Comparison of ENCODE assay signal across 8 cellular contexts in the genomic region with DNA sequence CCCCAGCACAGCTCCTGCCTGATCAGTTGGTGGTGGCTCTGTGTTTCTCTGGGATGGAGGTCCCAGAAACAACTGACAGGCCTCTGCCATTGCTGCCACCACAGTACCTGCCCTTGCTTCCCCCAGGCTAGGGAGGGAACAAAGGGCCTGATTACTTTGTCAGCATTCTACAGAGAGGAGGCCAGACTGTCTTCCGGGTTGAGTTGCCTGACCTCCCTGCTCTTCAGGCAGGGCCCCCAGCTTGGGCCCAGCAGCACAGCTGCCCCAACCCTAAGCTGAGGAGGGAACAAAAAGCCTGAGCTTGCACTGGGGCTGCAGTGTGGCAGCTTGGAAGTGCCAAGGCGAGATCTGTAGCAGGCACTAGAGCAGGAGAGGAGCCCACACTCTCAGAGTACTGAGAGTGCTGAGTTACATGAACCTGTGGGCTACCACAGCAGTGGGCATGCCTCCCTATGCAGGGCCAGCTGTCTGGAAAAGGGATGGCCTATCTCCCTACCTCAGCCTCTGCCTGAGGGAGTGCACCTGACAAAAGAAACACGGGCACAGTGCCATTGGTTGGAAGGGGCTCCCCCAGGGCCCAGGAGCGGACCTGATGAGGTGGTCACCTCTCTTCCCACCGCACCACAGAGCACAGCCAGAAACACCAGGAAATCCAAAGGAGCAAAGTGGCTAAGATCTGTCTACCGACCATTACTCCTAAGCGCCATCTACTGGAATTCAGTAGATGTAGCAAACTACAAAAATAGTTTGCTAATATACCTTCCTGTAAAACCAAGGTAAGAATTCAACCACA. TPM values are rescaled to one million over a fixed set of nuclear protein-coding genes. Genes with fewer than 3 reads are reported as not detected.
DNase-seq lines count a peak whose midpoint lies in the region; TF ChIP-seq lines count a peak whose summit lies in the region.

No MANE protein-coding gene starts in this region.

- H3K4me3 ChIP-seq in HFF-Myc (replicated peaks; ENCODE audit: low read depth, low read length) (no peak overlapping the region), dorsolateral prefrontal cortex (no peak overlapping the region)

- no peak overlapping the region for H3K27ac ChIP-seq in dorsolateral prefrontal cortex

- TF ChIP-seq CTCF in HFF-Myc (IDR thresholded peaks at IDR 0.05; ENCODE audit: low read depth, low read length, missing control alignments) (peak; percentile 60), dorsolateral prefrontal cortex (IDR thresholded peaks at IDR 0.05 in 54 of 56, conservative IDR thresholded peaks at IDR 0.05 in 2 of 56; ENCODE audit: low read depth in 1 of 56, partially characterized antibody in 56 of 56) (peak in 22 of 56 donors; percentile 9 to 40 (median 20))

- DNase-seq in Daoy (ENCODE audit: low read depth) = peak; percentile 13
- no peak for DNase-seq in HFF-Myc (ENCODE audit: extremely low read depth, low read depth)
- peak; percentile 46 for DNase-seq in SK-MEL-5 (ENCODE audit: low read depth, low spot score)
- peak; percentile 18 for DNase-seq in hepatic stellate cell (ENCODE audit: low spot score)
- DNase-seq in dorsolateral prefrontal cortex = no peak
- no peak for DNase-seq in globus pallidus (ENCODE audit: low spot score)
- no peak for DNase-seq in NK-92 (lab: John Stamatoyannopoulos, UW; ENCODE audit: unreplicated experiment)
- no peak for DNase-seq in anterior cingulate cortex (lab: John Stamatoyannopoulos, UW)

- in situ Hi-C loops in SK-MEL-5 (cut with HindIII; ENCODE audit: low pct_unique_long_range_greater_than_20kb, low sequenced_read_pairs) = no loop called here

- intact Hi-C loops in dorsolateral prefrontal cortex (cut with DNase I) = no loop called here

- H3K27me3 ChIP-seq in dorsolateral prefrontal cortex = no peaks in the 10 kb centered on the region

RNA-seq across cellular contexts. Expression of a gene that starts 24.4 kb away (rescaled TPM):
- 11.1 and 20.9 TPM in 2 replicates for total RNA-seq in Daoy (2014; rRNA removed; shearing (Covaris generic))
- 34.9 and 39.0 TPM in 2 replicates for total RNA-seq in SK-MEL-5 (2014; rRNA removed; shearing (Covaris generic))
- polyA plus RNA-seq in SK-MEL-5 (2015; cell fraction: cytosol; rRNA removed) = 35.5 and 48.1 TPM in 2 replicates
- 18.6 and 37.3 TPM in 2 replicates for polyA plus RNA-seq in SK-MEL-5 (2015; cell fraction: nucleus; rRNA removed)
- total RNA-seq in dorsolateral prefrontal cortex = 1 to 10 TPM; 1.8 to 9.1 (median 4.0) TPM

RNA-seq across cellular contexts. Expression of a gene that starts 42.9 kb away (rescaled TPM):
- total RNA-seq in Daoy (2014; rRNA removed; shearing (Covaris generic)) = 22.7 and 40.5 TPM in 2 replicates
- total RNA-seq in SK-MEL-5 (2014; rRNA removed; shearing (Covaris generic)) = 36.0 and 36.4 TPM in 2 replicates
- polyA plus RNA-seq in SK-MEL-5 (2015; cell fraction: cytosol; rRNA removed) = 22.8 and 26.2 TPM in 2 replicates
- polyA plus RNA-seq in SK-MEL-5 (2015; cell fraction: nucleus; rRNA removed) = 27.9 and 33.4 TPM in 2 replicates
- total RNA-seq in dorsolateral prefrontal cortex = 10 to 100 TPM; 18.5 to 39.4 (median 27.6) TPM

Comparison
In these comparisons a context has a peak if more than half of its experiments do, and no peak if none do; other contexts are left out.
1. DNase-seq: peak in Daoy (single experiment), SK-MEL-5 (single experiment) and hepatic stellate cell (single experiment); none in HFF-Myc (single experiment), dorsolateral prefrontal cortex (0 of 10), globus pallidus (single experiment), NK-92 (single experiment) and anterior cingulate cortex (0 of 58).